In the genomic region with DNA sequence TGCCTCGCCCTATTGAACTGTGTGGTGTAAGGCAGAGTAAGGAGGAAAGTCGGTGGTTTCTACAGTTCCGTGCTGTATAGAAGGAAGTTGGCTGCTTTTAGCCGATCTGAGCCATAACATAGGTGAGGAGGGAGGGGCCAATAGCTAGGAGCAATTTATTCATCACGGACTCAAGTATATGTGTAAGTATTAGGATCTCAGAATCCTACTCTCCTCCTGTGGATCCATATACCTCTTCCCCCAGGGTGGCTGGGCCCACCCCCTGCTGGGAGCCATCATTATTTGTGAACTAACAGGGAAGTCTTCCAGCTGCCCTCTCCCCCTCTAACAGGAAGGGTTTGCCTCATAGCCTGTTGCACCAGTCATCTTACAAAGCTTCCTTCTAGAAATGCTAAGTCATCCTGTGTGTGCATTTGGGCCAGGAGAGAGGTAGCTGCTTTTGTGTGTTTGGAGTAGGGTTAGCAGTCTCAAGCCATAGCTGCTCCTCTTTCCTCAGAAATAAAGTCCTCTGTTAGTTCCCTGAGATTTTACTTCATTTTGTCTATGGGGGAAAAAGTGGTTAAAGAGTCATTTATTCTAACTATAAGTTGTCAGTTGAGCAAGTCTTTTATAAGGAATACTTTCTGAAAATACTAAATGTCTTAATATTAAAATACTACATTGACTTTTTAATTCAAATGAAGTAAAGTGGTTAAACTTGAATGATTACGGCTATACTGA, we compare ENCODE assay signal across 8 cellular contexts. TPM values are rescaled to one million over a fixed set of nuclear protein-coding genes. Genes with fewer than 3 reads are reported as not detected.
DNase-seq lines count a peak whose midpoint lies in the region; ATAC-seq and TF ChIP-seq lines count a peak whose summit lies in the region.

No MANE protein-coding gene starts in this region.

- H3K9me3 Mint-ChIP-seq in activated CD4-positive, alpha-beta T cell treated with anti-CD3 and anti-CD28 coated beads, Interleukin-2, amount 10 ng/mL, durations not matched to agents 7 days and 5 days = no peaks in the 10 kb centered on the region
- no peaks in the 10 kb centered on the region for H3K9me3 Mint-ChIP-seq in activated CD4-positive, alpha-beta memory T cell treated with anti-CD3 and anti-CD28 coated beads, Interleukin-2, amount 10 ng/mL, durations not matched to agents 7 days and 5 days

- no peaks in the 10 kb centered on the region for H3K4me1 ChIP-seq in right atrium auricular region

- peak overlapping the region; percentile 31 for H3K4me3 Mint-ChIP-seq in activated CD4-positive, alpha-beta T cell treated with anti-CD3 and anti-CD28 coated beads, Interleukin-2, amount 10 ng/mL, durations not matched to agents 7 days and 5 days
- H3K4me3 Mint-ChIP-seq in activated CD4-positive, alpha-beta memory T cell treated with anti-CD3 and anti-CD28 coated beads, Interleukin-2, amount 10 ng/mL, durations not matched to agents 7 days and 5 days = no peak overlapping the region

- peaks cover 16% of the 10 kb centered on the region for H3K4me1 Mint-ChIP-seq in activated CD4-positive, alpha-beta T cell treated with anti-CD3 and anti-CD28 coated beads, Interleukin-2, amount 10 ng/mL, durations not matched to agents 7 days and 5 days
- peaks cover 17% of the 10 kb centered on the region for H3K4me1 Mint-ChIP-seq in activated CD4-positive, alpha-beta memory T cell treated with anti-CD3 and anti-CD28 coated beads, Interleukin-2, amount 10 ng/mL, durations not matched to agents 7 days and 5 days

- H3K9me3 ChIP-seq in right atrium auricular region = no peaks in the 10 kb centered on the region

- no peaks in the 10 kb centered on the region for H3K27me3 Mint-ChIP-seq in activated CD4-positive, alpha-beta T cell treated with anti-CD3 and anti-CD28 coated beads, Interleukin-2, amount 10 ng/mL, durations not matched to agents 7 days and 5 days
- no peaks in the 10 kb centered on the region for H3K27me3 Mint-ChIP-seq in activated CD4-positive, alpha-beta memory T cell treated with anti-CD3 and anti-CD28 coated beads, Interleukin-2, amount 10 ng/mL, durations not matched to agents 7 days and 5 days

- POLR2A ChIA-PET in activated CD4-positive, alpha-beta T cell treated with anti-CD3 and anti-CD28 coated beads, Interleukin-2, amount 10 ng/mL, durations not matched to agents 7 days and 5 days (lab: Charles Lee) = no interaction called here
- POLR2A ChIA-PET in activated CD4-positive, alpha-beta memory T cell treated with anti-CD3 and anti-CD28 coated beads, Interleukin-2, amount 10 ng/mL, durations not matched to agents 7 days and 5 days (lab: Charles Lee) = interaction anchor here (1.1 to 2.1 kb wide), 3 partner anchors 14 to 16 kb away, joined by 3 to 14 read pairs (median 3); a partner anchor contains a TSS

- CTCF ChIA-PET in activated CD4-positive, alpha-beta T cell treated with anti-CD3 and anti-CD28 coated beads, Interleukin-2, amount 10 ng/mL, durations not matched to agents 7 days and 5 days (lab: Charles Lee) = interaction anchor here (0.6 to 2.3 kb wide), 6 partner anchors 14 to 399 kb away, joined by 3 to 12 read pairs (median 3); a partner anchor contains a TSS
- CTCF ChIA-PET in activated CD4-positive, alpha-beta memory T cell treated with anti-CD3 and anti-CD28 coated beads, Interleukin-2, amount 10 ng/mL, durations not matched to agents 7 days and 5 days (lab: Charles Lee) = interaction anchor here (0.6 to 1.3 kb wide), 3 partner anchors 17 to 155 kb away, joined by 3 to 5 read pairs (median 3); a partner anchor contains a TSS

- H3K36me3 ChIP-seq in right atrium auricular region = peaks cover 96% of the 10 kb centered on the region

- H3K27me3 ChIP-seq in right atrium auricular region = no peaks in the 10 kb centered on the region

- TF ChIP-seq CTCF in right atrium auricular region (IDR thresholded peaks at IDR 0.05) = no peak

- H3K27ac ChIP-seq in right atrium auricular region = peak overlapping the region; percentile 6 to 29
- peak overlapping the region; percentile 27 for H3K27ac ChIP-seq in substantia nigra (ENCODE audit: low read depth, low read length, poor library complexity, severe bottlenecking)

- peak overlapping the region; percentile 87 for H3K27ac Mint-ChIP-seq in activated CD4-positive, alpha-beta T cell treated with anti-CD3 and anti-CD28 coated beads, Interleukin-2, amount 10 ng/mL, durations not matched to agents 7 days and 5 days
- H3K27ac Mint-ChIP-seq in activated CD4-positive, alpha-beta memory T cell treated with anti-CD3 and anti-CD28 coated beads, Interleukin-2, amount 10 ng/mL, durations not matched to agents 7 days and 5 days = peak overlapping the region; percentile 87

- DNase-seq in activated CD4-positive, alpha-beta T cell treated with anti-CD3 and anti-CD28 coated beads, Interleukin-2, amount 10 ng/mL, durations not matched to agents 7 days and 5 days = peak; percentile 35
- DNase-seq in activated CD4-positive, alpha-beta T cell treated with anti-CD3 and anti-CD28 coated beads, Interleukin-2, amount 50 U/mL, for 1 hour = no peak
- peak; percentile 32 for DNase-seq in activated CD4-positive, alpha-beta memory T cell treated with anti-CD3 and anti-CD28 coated beads, Interleukin-2, amount 10 ng/mL, durations not matched to agents 7 days and 5 days
- DNase-seq in right atrium auricular region (ENCODE audit: low spot score) = no peak
- DNase-seq in substantia nigra (lab: John Stamatoyannopoulos, UW) = peak in 10 of 49 donors; percentile 3 to 33 (median 14)
- no peak for DNase-seq in OCI-M2 (lab: John Stamatoyannopoulos, UW; ENCODE audit: unreplicated experiment)
- DNase-seq in midbrain (lab: John Stamatoyannopoulos, UW) = no peak

- no peak for ATAC-seq in GM19452 (IDR thresholded peaks at IDR 0.05; ENCODE audit: unreplicated experiment)

- H3K36me3 Mint-ChIP-seq in activated CD4-positive, alpha-beta T cell treated with anti-CD3 and anti-CD28 coated beads, Interleukin-2, amount 10 ng/mL, durations not matched to agents 7 days and 5 days (ENCODE audit: low read depth) = peaks cover 67% of the 10 kb centered on the region
- H3K36me3 Mint-ChIP-seq in activated CD4-positive, alpha-beta memory T cell treated with anti-CD3 and anti-CD28 coated beads, Interleukin-2, amount 10 ng/mL, durations not matched to agents 7 days and 5 days (ENCODE audit: low read depth) = peaks cover 78% of the 10 kb centered on the region

- H3K4me3 ChIP-seq in right atrium auricular region = no peak overlapping the region

RNA-seq across cellular contexts. Expression of a gene that starts 14.9 kb away (rescaled TPM):
- total RNA-seq in activated CD4-positive, alpha-beta T cell treated with anti-CD3 and anti-CD28 coated beads, Interleukin-2, amount 10 ng/mL, durations not matched to agents 7 days and 5 days = 10 to 100 TPM; 16.1 to 20.7 TPM
- 10 to 100 TPM; 13.5 to 15.2 TPM for total RNA-seq in activated CD4-positive, alpha-beta memory T cell treated with anti-CD3 and anti-CD28 coated beads, Interleukin-2, amount 10 ng/mL, durations not matched to agents 7 days and 5 days
- 1 to 10 TPM; 1.9 to 3.4 TPM for total RNA-seq in right atrium auricular region

RNA-seq across cellular contexts. Expression of a gene that starts 16.5 kb away (rescaled TPM):
- total RNA-seq in activated CD4-positive, alpha-beta T cell treated with anti-CD3 and anti-CD28 coated beads, Interleukin-2, amount 10 ng/mL, durations not matched to agents 7 days and 5 days = 10 to 100 TPM; 65.0 to 68.7 TPM
- total RNA-seq in activated CD4-positive, alpha-beta memory T cell treated with anti-CD3 and anti-CD28 coated beads, Interleukin-2, amount 10 ng/mL, durations not matched to agents 7 days and 5 days = 10 to 100 TPM; 80.8 to 84.3 TPM
- total RNA-seq in right atrium auricular region = 10 to 100 TPM; 51.1 to 59.9 TPM

RNA-seq across cellular contexts. Expression of a gene that starts 34.5 kb away (rescaled TPM):
- total RNA-seq in activated CD4-positive, alpha-beta T cell treated with anti-CD3 and anti-CD28 coated beads, Interleukin-2, amount 10 ng/mL, durations not matched to agents 7 days and 5 days = under 1 TPM in 1 of 2 experiments, not detected in 1; 0.30 TPM
- under 1 TPM in 1 of 2 experiments, not detected in 1; 0.50 TPM for total RNA-seq in activated CD4-positive, alpha-beta memory T cell treated with anti-CD3 and anti-CD28 coated beads, Interleukin-2, amount 10 ng/mL, durations not matched to agents 7 days and 5 days
- total RNA-seq in right atrium auricular region = not detected

RNA-seq across cellular contexts. Expression of a gene that starts 57.0 kb away (rescaled TPM):
- total RNA-seq in activated CD4-positive, alpha-beta T cell treated with anti-CD3 and anti-CD28 coated beads, Interleukin-2, amount 10 ng/mL, durations not matched to agents 7 days and 5 days = 10 to 100 TPM; 28.1 to 28.6 TPM
- 10 to 100 TPM; 23.5 to 24.2 TPM for total RNA-seq in activated CD4-positive, alpha-beta memory T cell treated with anti-CD3 and anti-CD28 coated beads, Interleukin-2, amount 10 ng/mL, durations not matched to agents 7 days and 5 days
- total RNA-seq in right atrium auricular region = 10 to 100 TPM; 17.6 to 19.0 TPM

RNA-seq across cellular contexts. Expression of a gene that starts 59.4 kb away (rescaled TPM):
- 10 to 100 TPM; 23.4 to 24.4 TPM for total RNA-seq in activated CD4-positive, alpha-beta T cell treated with anti-CD3 and anti-CD28 coated beads, Interleukin-2, amount 10 ng/mL, durations not matched to agents 7 days and 5 days
- total RNA-seq in activated CD4-positive, alpha-beta memory T cell treated with anti-CD3 and anti-CD28 coated beads, Interleukin-2, amount 10 ng/mL, durations not matched to agents 7 days and 5 days = 10 to 100 TPM; 18.9 to 20.1 TPM
- 10 to 100 TPM; 13.7 to 14.5 TPM for total RNA-seq in right atrium auricular region

Comparison
In these comparisons a context has a peak if more than half of its experiments do, and no peak if none do; other contexts are left out.
1. DNase-seq: peak in activated CD4-positive, alpha-beta T cell treated with anti-CD3 and anti-CD28 coated beads, Interleukin-2, amount 10 ng/mL, durations not matched to agents 7 days and 5 days (single experiment) and activated CD4-positive, alpha-beta memory T cell treated with anti-CD3 and anti-CD28 coated beads, Interleukin-2, amount 10 ng/mL, durations not matched to agents 7 days and 5 days (single experiment); none in activated CD4-positive, alpha-beta T cell treated with anti-CD3 and anti-CD28 coated beads, Interleukin-2, amount 50 U/mL, for 1 hour (single experiment), right atrium auricular region (single experiment), OCI-M2 (single experiment) and midbrain (single experiment).